In the genomic region with DNA sequence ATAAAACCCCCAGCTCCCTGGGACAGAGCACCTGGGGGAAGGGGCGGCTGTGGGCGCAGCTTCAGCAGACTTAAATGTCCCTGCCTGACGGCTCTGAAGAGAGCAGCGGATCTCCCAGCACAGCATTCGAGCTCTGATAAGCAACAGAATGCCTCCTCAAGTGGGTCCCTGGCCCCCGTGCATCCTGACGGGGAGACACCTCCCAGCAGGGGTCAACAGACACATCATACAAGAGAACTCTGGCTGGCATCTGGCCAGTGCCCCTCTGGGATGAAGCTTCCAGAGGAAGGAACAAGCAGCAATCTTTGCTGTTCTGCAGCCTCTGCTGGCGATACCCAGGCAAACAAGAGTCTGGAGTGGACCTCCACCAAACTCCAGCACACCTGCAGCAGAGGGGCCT, we compare ENCODE assay signal across 5 cellular contexts. TPM values are rescaled to one million over a fixed set of nuclear protein-coding genes. Genes with fewer than 3 reads are reported as not detected.
"Had no signal": no experiment of that assay in that cellular context is flagged by ENCODE, and none has a peak within 500 bp of the region (broad histone marks: within the 10 kb centered on the region; RNA-seq: fewer than 3 reads in every experiment).

No MANE protein-coding gene starts in this region.

RNA-seq across cellular contexts. Expression of gene SLC6A13, which starts 35.4 kb away (rescaled TPM):
- total RNA-seq: pulmonary artery endothelial cell, stomach, ureter, vagina had no signal
- polyA plus RNA-seq: naive thymus-derived CD4-positive, alpha-beta T cell; stomach had no signal
